ENCODE assay signal across 10 cellular contexts in genomic region chr4:169070895-169071218, GRCh38.
DNase-seq lines count a peak whose midpoint lies in the region; ATAC-seq, FAIRE-seq and TF ChIP-seq lines count a peak whose summit lies in the region.
"Had no signal": no experiment of that assay in that cellular context is flagged by ENCODE, and none has a peak within 500 bp of the region (broad histone marks: within the 10 kb centered on the region; RNA-seq: fewer than 3 reads in every experiment).

No MANE protein-coding gene starts in this region.

- no peaks in the 10 kb centered on the region for H3K36me3 Mint-ChIP-seq in activated CD4-positive, alpha-beta T cell treated with anti-CD3 and anti-CD28 coated beads for 36 hours (ENCODE audit: low read depth)

- peak; percentile 95 for DNase-seq in DMS53 (lab: John Stamatoyannopoulos, UW)
- peak; percentile 10 for DNase-seq in NCI-H1048 (lab: John Stamatoyannopoulos, UW)
- peak in 1 of 4 experiments; percentile 7 for DNase-seq in K562 (ENCODE audit: extremely low read depth in 1 of 4, low spot score in 3 of 4)
- DNase-seq in head of caudate nucleus, result no peak
- DNase-seq in activated CD4-positive, alpha-beta T cell treated with anti-CD3 and anti-CD28 coated beads for 36 hours, result no peak
- DNase-seq in stimulated activated naive CD8-positive, alpha-beta T cell treated with anti-CD3 and anti-CD28 coated beads, Interleukin-15, amount 100 ng/mL, for 72 hours, result no peak
- DNase-seq: activated B cell treated with CpG ODN at 0.5 μM for 24 hours had no signal

- no peak overlapping the region for H3K4me2 ChIP-seq in K562 (ENCODE audit: insufficient read depth, low read length)

- ATAC-seq in K562, result peak; percentile 61
- ATAC-seq in activated CD4-positive, alpha-beta T cell treated with anti-CD3 and anti-CD28 coated beads for 36 hours, result no peak
- no peak for ATAC-seq in SK-N-SH treated with all-trans-retinoic acid at 6 μM for 48 hours
- no peak for ATAC-seq in stimulated activated naive CD8-positive, alpha-beta T cell treated with anti-CD3 and anti-CD28 coated beads, Interleukin-15, amount 100 ng/mL, for 72 hours

- H3K9ac ChIP-seq in K562 (ENCODE audit: insufficient read depth in 1 of 2, low read depth in 2 of 2, low read length in 2 of 2) (no peak overlapping the region), mucosa of rectum (ENCODE audit: low read depth in 1 of 2, low read length in 2 of 2) (peak overlapping the region in 1 of 2 donors; percentile 3)

- H3K4me1 ChIP-seq in K562 (replicated peaks in 1 of 2; ENCODE audit: control insufficient read depth in 2 of 2, insufficient read depth in 2 of 2, low read length in 2 of 2), result no peaks in the 10 kb centered on the region; a peak in 1 of 5 replicates
- peaks cover 4 to 8% of the 10 kb centered on the region in 2 donors for H3K4me1 ChIP-seq in mucosa of rectum (ENCODE audit: control insufficient read depth in 2 of 2, insufficient read depth in 2 of 2, low read length in 2 of 2)

- H2AFZ ChIP-seq in K562 (ENCODE audit: low read depth, low read length), result no peak overlapping the region

- no peaks in the 10 kb centered on the region for H4K20me1 ChIP-seq in K562 (replicated peaks; ENCODE audit: control insufficient read depth, insufficient read depth, low read length)

- H3K9me3 ChIP-seq in K562 (replicated peaks; ENCODE audit: control insufficient read depth, insufficient read depth, low read depth, low read length), result no peaks in the 10 kb centered on the region
- peaks cover 6 to 7% of the 10 kb centered on the region in 2 donors for H3K9me3 ChIP-seq in mucosa of rectum (ENCODE audit: control insufficient read depth in 2 of 2, low read length in 2 of 2)

- H3K79me2 ChIP-seq in K562 (ENCODE audit: control insufficient read depth, insufficient read depth, low read length), result no peaks in the 10 kb centered on the region

- H3K4me3 Mint-ChIP-seq in activated CD4-positive, alpha-beta T cell treated with anti-CD3 and anti-CD28 coated beads for 36 hours, result no peak overlapping the region
- no peak overlapping the region for H3K4me3 Mint-ChIP-seq in stimulated activated naive CD8-positive, alpha-beta T cell treated with anti-CD3 and anti-CD28 coated beads, Interleukin-15, amount 100 ng/mL, for 72 hours
- H3K4me3 Mint-ChIP-seq: activated B cell treated with CpG ODN at 0.5 μM for 24 hours had no signal

- H3K27me3 Mint-ChIP-seq in activated CD4-positive, alpha-beta T cell treated with anti-CD3 and anti-CD28 coated beads for 36 hours, result no peaks in the 10 kb centered on the region
- H3K27me3 Mint-ChIP-seq in stimulated activated naive CD8-positive, alpha-beta T cell treated with anti-CD3 and anti-CD28 coated beads, Interleukin-15, amount 100 ng/mL, for 72 hours, result no peaks in the 10 kb centered on the region
- H3K27me3 Mint-ChIP-seq: activated B cell treated with CpG ODN at 0.5 μM for 24 hours had no signal

- H3K27ac ChIP-seq in K562 (ENCODE audit: extremely low read depth, low read depth, low read length), result no peak overlapping the region
- peak overlapping the region; percentile 84 to 85 for H3K27ac ChIP-seq in mucosa of rectum (ENCODE audit: low read depth in 2 of 2, low read length in 2 of 2)

- in situ Hi-C loops in K562 (cut with MboI), result no loop called here

- H3K9me1 ChIP-seq in K562 (ENCODE audit: control insufficient read depth, insufficient read depth, low read length), result no peaks in the 10 kb centered on the region

- FAIRE-seq in K562 (lab: Jason Lieb, UNC), result no peak
- FAIRE-seq: endometrium had no signal

- intact Hi-C loops in K562 (cut with micrococcal nuclease) (no loop called here), head of caudate nucleus (cut with DNase I) (no loop called here)
- intact Hi-C loops in activated CD4-positive, alpha-beta T cell treated with anti-CD3 and anti-CD28 coated beads for 36 hours (cut with DNase I, micrococcal nuclease), result no loop called here

- H3K27me3 ChIP-seq in K562 (ENCODE audit: control insufficient read depth in 2 of 2, insufficient read depth in 2 of 2, low read length in 2 of 2) (peaks cover 14 to 37% of the 10 kb centered on the region in 2 experiments; a peak in 4 of 5 replicates), mucosa of rectum (ENCODE audit: control insufficient read depth in 2 of 2, insufficient read depth in 2 of 2, low read length in 2 of 2) (no peaks in the 10 kb centered on the region)

- no peak for TF ChIP-seq CTCF in K562 (IDR thresholded peaks at IDR 0.05 in 2 of 3, conservative IDR thresholded peaks at IDR 0.05 in 1 of 3; ENCODE audit: insufficient read depth in 2 of 3, low read depth in 1 of 3, low read length in 3 of 3)

- no peak overlapping the region for H3K4me3 ChIP-seq in K562
- H3K4me3 ChIP-seq in mucosa of rectum (ENCODE audit: low read length in 2 of 2), result peak overlapping the region in 1 of 2 donors; percentile 33

- POLR2A ChIA-PET in K562 (lab: Yijun Ruan, JAX), result no interaction called here
- POLR2A ChIA-PET in activated CD4-positive, alpha-beta T cell treated with anti-CD3 and anti-CD28 coated beads for 36 hours (lab: Charles Lee), result no interaction called here

- H3K9me3 Mint-ChIP-seq in activated CD4-positive, alpha-beta T cell treated with anti-CD3 and anti-CD28 coated beads for 36 hours (ENCODE audit: low read depth), result no peaks in the 10 kb centered on the region
- H3K9me3 Mint-ChIP-seq in stimulated activated naive CD8-positive, alpha-beta T cell treated with anti-CD3 and anti-CD28 coated beads, Interleukin-15, amount 100 ng/mL, for 72 hours, result no peaks in the 10 kb centered on the region
- H3K9me3 Mint-ChIP-seq: activated B cell treated with CpG ODN at 0.5 μM for 24 hours had no signal

- TF ChIP-seq EP300 in K562 (IDR thresholded peaks at IDR 0.05; ENCODE audit: low read length), result no peak

- no peak overlapping the region for H3K27ac Mint-ChIP-seq in activated CD4-positive, alpha-beta T cell treated with anti-CD3 and anti-CD28 coated beads for 36 hours
- H3K27ac Mint-ChIP-seq in stimulated activated naive CD8-positive, alpha-beta T cell treated with anti-CD3 and anti-CD28 coated beads, Interleukin-15, amount 100 ng/mL, for 72 hours, result no peak overlapping the region
- H3K27ac Mint-ChIP-seq: activated B cell treated with CpG ODN at 0.5 μM for 24 hours had no signal

- no peaks in the 10 kb centered on the region for H3K4me1 Mint-ChIP-seq in activated CD4-positive, alpha-beta T cell treated with anti-CD3 and anti-CD28 coated beads for 36 hours
- peaks cover 9% of the 10 kb centered on the region for H3K4me1 Mint-ChIP-seq in stimulated activated naive CD8-positive, alpha-beta T cell treated with anti-CD3 and anti-CD28 coated beads, Interleukin-15, amount 100 ng/mL, for 72 hours

- TF ChIP-seq RAD21 in K562 (CRISPR knock-in tag; conservative IDR thresholded peaks at IDR 0.05 in 1 of 2, IDR thresholded peaks at IDR 0.05 in 1 of 2), result no peak

- CTCF ChIA-PET in K562 (lab: Yijun Ruan, JAX; ENCODE audit: low intra/inter-chr PET ratio), result no interaction called here
- CTCF ChIA-PET in activated CD4-positive, alpha-beta T cell treated with anti-CD3 and anti-CD28 coated beads for 36 hours (lab: Charles Lee), result interaction anchor here (1.6 kb wide), 1 partner anchor 11 kb away, joined by 3 read pairs; no protein-coding TSS in a partner anchor

- TF ChIP-seq POLR2A in K562 (conservative IDR thresholded peaks at IDR 0.05), result no peak

- WGBS in K562 (ENCODE audit: insufficient coverage, low coverage, missing lambda C conversion rate), result 3% methylated on average over 5 of the region's 5 CpGs

- no TSS peak for BruUV-seq in K562 (replicated peaks; lab: Mats Ljungman, UMichigan)

- H3K36me3 ChIP-seq in K562 (ENCODE audit: control insufficient read depth, insufficient read depth, low read length) (no peaks in the 10 kb centered on the region), mucosa of rectum (ENCODE audit: control insufficient read depth in 2 of 2, insufficient read depth in 2 of 2, low read length in 2 of 2) (no peaks in the 10 kb centered on the region)

TF ChIP-seq in K562, 482 proteins besides CTCF, POLR2A, EP300 and RAD21 (continues in another document):
- TF ChIP-seq FOXA3 (CRISPR knock-in tag; conservative IDR thresholded peaks at IDR 0.05 in 1 of 2, IDR thresholded peaks at IDR 0.05 in 1 of 2) (peak in 1 of 2 experiments; percentile 88; a peak in 2 of 4 replicates), NFE2 (IDR thresholded peaks at IDR 0.05; ENCODE audit: low read depth) (0 out of 2 replicates have a peak, but pooled peaks have one; percentile 7), HMG20B (CRISPR knock-in tag; IDR thresholded peaks at IDR 0.05) (no peak), ZNF263 (CRISPR knock-in tag; IDR thresholded peaks at IDR 0.05; ENCODE audit: borderline replicate concordance) (no peak), GTF2B (IDR thresholded peaks at IDR 0.05; ENCODE audit: extremely low read depth, insufficient read length) (no peak), NR2C2 (CRISPR knock-in tag; IDR thresholded peaks at IDR 0.05) (no peak), NR2C2 (tag; IDR thresholded peaks at IDR 0.05) (no peak), KAT8 (IDR thresholded peaks at IDR 0.05; ENCODE audit: low read depth) (no peak), NR1H2 (CRISPR knock-in tag; IDR thresholded peaks at IDR 0.05) (no peak)

TF ChIP-seq in SK-N-SH treated with all-trans-retinoic acid at 6 μM for 48 hours, 23 proteins besides CTCF, POLR2A, EP300 and RAD21 (continues in another document):
- TF ChIP-seq CSRNP3 (CRISPR knock-in tag; IDR thresholded peaks at IDR 0.05) (no peak), TCF4 (CRISPR knock-in tag; IDR thresholded peaks at IDR 0.05; ENCODE audit: borderline replicate concordance) (no peak)

Comparison
In these comparisons a context has a peak if more than half of its experiments do, and no peak if none do; other contexts are left out.
1. DNase-seq: peak in DMS53 (single experiment) and NCI-H1048 (single experiment); none in head of caudate nucleus (0 of 42), activated CD4-positive, alpha-beta T cell treated with anti-CD3 and anti-CD28 coated beads for 36 hours (single experiment) and stimulated activated naive CD8-positive, alpha-beta T cell treated with anti-CD3 and anti-CD28 coated beads, Interleukin-15, amount 100 ng/mL, for 72 hours (0 of 2).